In the genomic region with DNA sequence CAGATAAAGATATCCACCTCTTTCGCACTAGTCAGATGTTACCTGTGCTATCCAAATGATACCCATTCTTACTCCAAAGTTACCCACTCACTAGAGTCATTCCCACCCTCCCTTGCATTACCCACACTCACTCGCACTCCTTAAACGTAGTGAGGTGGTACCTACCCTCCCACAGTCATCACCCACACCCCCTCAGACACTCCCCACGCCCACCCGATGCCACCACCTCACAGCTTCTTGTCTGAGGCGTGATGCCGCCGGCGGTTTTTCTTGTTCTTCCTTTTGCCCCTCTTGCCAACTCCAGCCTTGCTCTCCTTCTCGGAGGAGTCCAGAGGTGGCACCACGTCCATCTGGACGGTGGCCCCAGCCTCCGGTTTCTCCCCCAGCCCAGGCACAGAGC, we compare ENCODE assay signal across 20 cellular contexts. TPM values are rescaled to one million over a fixed set of nuclear protein-coding genes. Genes with fewer than 3 reads are reported as not detected.
DNase-seq lines count a peak whose midpoint lies in the region; ATAC-seq and TF ChIP-seq lines count a peak whose summit lies in the region.
"Had no signal": no experiment of that assay in that cellular context is flagged by ENCODE, and none has a peak within 500 bp of the region (broad histone marks: within the 10 kb centered on the region; RNA-seq: fewer than 3 reads in every experiment).

No MANE protein-coding gene starts in this region.

- H4K20me1 ChIP-seq in DOHH2 (ENCODE audit: control insufficient read depth, insufficient read depth, low read depth, low read length) (no peaks in the 10 kb centered on the region), SU-DHL-6 (ENCODE audit: low read depth, low read length) (no peaks in the 10 kb centered on the region)

- H3K79me2 ChIP-seq in DOHH2 (ENCODE audit: control insufficient read depth, low read length) (no peaks in the 10 kb centered on the region), SU-DHL-6 (ENCODE audit: insufficient read depth, low read length) (no peaks in the 10 kb centered on the region)

- H3K27ac Mint-ChIP-seq in neural crest cell (ENCODE audit: unreplicated experiment), result no peak overlapping the region
- H3K27ac Mint-ChIP-seq: memory B cell had no signal

- H3K9ac ChIP-seq in SU-DHL-6 (ENCODE audit: low read length) (no peak overlapping the region), endocrine pancreas (ENCODE audit: control insufficient read depth, insufficient read depth, low read length) (no peak overlapping the region), colonic mucosa (ENCODE audit: low read depth in 2 of 2, low read length in 2 of 2) (no peak overlapping the region)
- H3K9ac ChIP-seq: KMS-11 had no signal

- peaks cover 3% of the 10 kb centered on the region for H3K27me3 Mint-ChIP-seq in neural crest cell (ENCODE audit: low read depth)

- H3K9me3 ChIP-seq in DOHH2 (ENCODE audit: control insufficient read depth, insufficient read depth, low read length) (no peaks in the 10 kb centered on the region), SU-DHL-6 (ENCODE audit: insufficient read depth, low read length) (no peaks in the 10 kb centered on the region), endocrine pancreas (ENCODE audit: control insufficient read depth, low read length) (no peaks in the 10 kb centered on the region), colonic mucosa (no peaks in the 10 kb centered on the region)
- H3K9me3 ChIP-seq: adrenal gland, esophagus squamous epithelium, upper lobe of left lung had no signal

- no peaks in the 10 kb centered on the region for H3K9me3 Mint-ChIP-seq in neural crest cell
- H3K9me3 Mint-ChIP-seq: memory B cell had no signal

- H3K36me3 Mint-ChIP-seq in neural crest cell (ENCODE audit: low read depth), result no peaks in the 10 kb centered on the region
- H3K36me3 Mint-ChIP-seq: memory B cell had no signal

- no peak overlapping the region for H2AFZ ChIP-seq in SU-DHL-6 (ENCODE audit: low read depth, low read length, severe bottlenecking)

- H3K4me3 ChIP-seq in DOHH2 (ENCODE audit: low read length) (no peak overlapping the region), SU-DHL-6 (ENCODE audit: insufficient read depth, low read length, poor library complexity, severe bottlenecking) (no peak overlapping the region), endocrine pancreas (ENCODE audit: control insufficient read depth, insufficient read depth, low read length) (peak overlapping the region; percentile 85), colonic mucosa (no peak overlapping the region)

- intact Hi-C loops in colonic mucosa (cut with DNase I), result no loop called here

- peaks cover 34% of the 10 kb centered on the region for H3K4me1 Mint-ChIP-seq in neural crest cell

- no peaks in the 10 kb centered on the region for H3K36me3 ChIP-seq in DOHH2 (ENCODE audit: control insufficient read depth, low read length)
- no peaks in the 10 kb centered on the region for H3K36me3 ChIP-seq in SU-DHL-6 (ENCODE audit: low read length)
- H3K36me3 ChIP-seq in endocrine pancreas (ENCODE audit: control insufficient read depth, insufficient read depth, low read length), result no peaks in the 10 kb centered on the region
- H3K36me3 ChIP-seq in colonic mucosa, result no peaks in the 10 kb centered on the region
- H3K36me3 ChIP-seq: adrenal gland, cardiac muscle cell, esophagus squamous epithelium, upper lobe of left lung had no signal

- DNase-seq in neural crest cell (ENCODE audit: low read depth, low spot score) (no peak), colonic mucosa (no peak), SW480 (ENCODE audit: low spot score) (no peak)
- DNase-seq: activated T-cell treated with anti-CD3 and anti-CD28 coated beads, Interleukin-2, amount 50 U/mL, for 48 hours; DND-41; esophagus squamous epithelium; NCI-H187 treated with DMSO at 0.1 percent for 48 hours; NCI-H226; small intestine; stimulated activated naive CD4-positive, alpha-beta T cell; upper lobe of left lung had no signal

- no peak for ATAC-seq in GM21360 (IDR thresholded peaks at IDR 0.05; ENCODE audit: unreplicated experiment)

- H3K4me2 ChIP-seq in DOHH2 (ENCODE audit: low read length) (peak overlapping the region; percentile 74), SU-DHL-6 (ENCODE audit: low read depth, low read length, poor library complexity, severe bottlenecking) (peak overlapping the region; percentile 47)
- H3K4me2 ChIP-seq: KMS-11 had no signal

- H3K4me3 Mint-ChIP-seq in neural crest cell, result peak overlapping the region; percentile 85

- H3K4me1 ChIP-seq in DOHH2 (ENCODE audit: control insufficient read depth, low read length), result peaks cover 21% of the 10 kb centered on the region
- peaks cover 6% of the 10 kb centered on the region for H3K4me1 ChIP-seq in endocrine pancreas (ENCODE audit: control insufficient read depth, insufficient read depth, low read length)
- H3K4me1 ChIP-seq in colonic mucosa, result peaks cover 9% of the 10 kb centered on the region

- H3K27ac ChIP-seq in DOHH2 (ENCODE audit: low read depth, low read length) (no peak overlapping the region), SU-DHL-6 (ENCODE audit: low read depth, low read length) (no peak overlapping the region), colonic mucosa (no peak overlapping the region)
- H3K27ac ChIP-seq: cardiac muscle cell, esophagus squamous epithelium, KMS-11, upper lobe of left lung had no signal

- no peak for TF ChIP-seq CTCF in DOHH2 (IDR thresholded peaks at IDR 0.05; ENCODE audit: low read depth, low read length, poor library complexity, severe bottlenecking)
- no peak for TF ChIP-seq CTCF in SU-DHL-6 (IDR thresholded peaks at IDR 0.05; ENCODE audit: insufficient read depth, low read length, poor library complexity, severe bottlenecking)
- no peak for TF ChIP-seq CTCF in neural crest cell (conservative IDR thresholded peaks at IDR 0.05)
- TF ChIP-seq CTCF in colonic mucosa (IDR thresholded peaks at IDR 0.05), result no peak

- H3K27me3 ChIP-seq in DOHH2 (ENCODE audit: control insufficient read depth, low read length) (peaks cover 40% of the 10 kb centered on the region), SU-DHL-6 (ENCODE audit: low read length) (no peaks in the 10 kb centered on the region), endocrine pancreas (ENCODE audit: control insufficient read depth, insufficient read depth, low read length) (no peaks in the 10 kb centered on the region), colonic mucosa (peaks cover 13% of the 10 kb centered on the region)
- H3K27me3 ChIP-seq: adrenal gland had no signal

- H3F3A ChIP-seq in DOHH2 (ENCODE audit: control insufficient read depth, insufficient read depth) (no peaks in the 10 kb centered on the region), SU-DHL-6 (ENCODE audit: insufficient read depth) (peaks cover 19% of the 10 kb centered on the region)

- H3K9me2 ChIP-seq in DOHH2 (replicated peaks; ENCODE audit: control insufficient read depth, low read length) (no peaks in the 10 kb centered on the region), SU-DHL-6 (replicated peaks; ENCODE audit: insufficient read depth, low read length) (no peaks in the 10 kb centered on the region)

RNA-seq across cellular contexts. Expression of a gene that starts 1.2 kb away (rescaled TPM):
- total RNA-seq in neural crest cell (1.4 and 1.7 TPM in 2 replicates), colonic mucosa (under 1 TPM in 1 of 2 donors, not detected in 1; 0.08 TPM)
- total RNA-seq: esophagus squamous epithelium, SK-MEL-5 had no signal

RNA-seq across cellular contexts. Expression of a gene that starts 14.2 kb away (rescaled TPM):
- total RNA-seq in neural crest cell (23.9 and 25.1 TPM in 2 replicates), colonic mucosa (1 to 10 TPM in 1 of 2 donors, under 1 TPM in 1; 0.99 to 1.1 TPM)
- total RNA-seq: SK-MEL-5 had no signal

RNA-seq across cellular contexts. Expression of a gene that starts 43.8 kb away (rescaled TPM):
- total RNA-seq in neural crest cell (28.4 and 29.9 TPM in 2 replicates), colonic mucosa (1 to 10 TPM in 1 of 2 donors, under 1 TPM in 1; 0.35 to 1.2 TPM)

Comparison
In these comparisons a context has a peak if more than half of its experiments do, and no peak if none do; other contexts are left out.
1. RNA of a gene that starts 14.2 kb away (total RNA-seq): 23.9 to 25.1 TPM in neural crest cell; 0.99 to 1.1 TPM in colonic mucosa; every median in the first group is over 10 times any median in the second.
2. RNA of a gene that starts 43.8 kb away (total RNA-seq): 28.4 to 29.9 TPM in neural crest cell; 0.35 to 1.2 TPM in colonic mucosa; every median in the first group is over 10 times any median in the second.